1 cellular context compared by ENCODE assay signal in genomic region chr15:67547836-67548531, GRCh38.
TF ChIP-seq lines count a peak whose summit lies in the region.

No MANE protein-coding gene starts in this region.

TF ChIP-seq in K562, 482 proteins besides CTCF, POLR2A, EP300 and RAD21 (continued from another document):
- TF ChIP-seq, protein P1, sequence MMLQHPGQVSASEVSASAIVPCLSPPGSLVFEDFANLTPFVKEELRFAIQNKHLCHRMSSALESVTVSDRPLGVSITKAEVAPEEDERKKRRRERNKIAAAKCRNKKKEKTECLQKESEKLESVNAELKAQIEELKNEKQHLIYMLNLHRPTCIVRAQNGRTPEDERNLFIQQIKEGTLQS (IDR thresholded peaks at IDR 0.05): peak; percentile 19; the same call in 1 of the 2 replicates
- TF ChIP-seq, protein P1 (CRISPR knock-in tag; conservative IDR thresholded peaks at IDR 0.05): no peak
- no peak for TF ChIP-seq COPS2 (conservative IDR thresholded peaks at IDR 0.05)
- TF ChIP-seq NFYB (IDR thresholded peaks at IDR 0.05; ENCODE audit: extremely low read depth, insufficient read length): no peak
- TF ChIP-seq CHCHD3 (CRISPR knock-in tag; IDR thresholded peaks at IDR 0.05): no peak
- no peak for TF ChIP-seq TSC22D4 (tag; IDR thresholded peaks at IDR 0.05)
